In genomic region chr2:214310319-214310718, GRCh38 we compare ENCODE assay signal across 1 cellular context.
TF ChIP-seq lines count a peak whose summit lies in the region.

No MANE protein-coding gene starts in this region.

TF ChIP-seq in H1, 55 proteins besides CTCF, POLR2A, EP300 and RAD21 (continued from another document):
- TF ChIP-seq CHD7 (IDR thresholded peaks at IDR 0.05; ENCODE audit: insufficient replicate concordance, low read length) (no peak), BCL11A (IDR thresholded peaks at IDR 0.05; ENCODE audit: low read depth in 2 of 2, low read length in 2 of 2) (no peak), MAX (IDR thresholded peaks at IDR 0.05) (no peak), SP1 (IDR thresholded peaks at IDR 0.05; ENCODE audit: low read depth, low read length) (no peak), USF2 (IDR thresholded peaks at IDR 0.05; ENCODE audit: low read length) (no peak), FOSL1 (IDR thresholded peaks at IDR 0.05; ENCODE audit: insufficient read depth, low read depth, low read length) (no peak), PHF8 (conservative IDR thresholded peaks at IDR 0.05; ENCODE audit: low read depth, low read length) (no peak), EZH2 (IDR thresholded peaks at IDR 0.05; ENCODE audit: low read depth, low read length, severe bottlenecking) (no peak), GABPA (IDR thresholded peaks at IDR 0.05; ENCODE audit: borderline replicate concordance, insufficient read depth, low read length) (no peak), CEBPB (IDR thresholded peaks at IDR 0.05; ENCODE audit: low read depth, low read length) (no peak)
